Comparison of ENCODE assay signal across 8 cellular contexts in the genomic region with DNA sequence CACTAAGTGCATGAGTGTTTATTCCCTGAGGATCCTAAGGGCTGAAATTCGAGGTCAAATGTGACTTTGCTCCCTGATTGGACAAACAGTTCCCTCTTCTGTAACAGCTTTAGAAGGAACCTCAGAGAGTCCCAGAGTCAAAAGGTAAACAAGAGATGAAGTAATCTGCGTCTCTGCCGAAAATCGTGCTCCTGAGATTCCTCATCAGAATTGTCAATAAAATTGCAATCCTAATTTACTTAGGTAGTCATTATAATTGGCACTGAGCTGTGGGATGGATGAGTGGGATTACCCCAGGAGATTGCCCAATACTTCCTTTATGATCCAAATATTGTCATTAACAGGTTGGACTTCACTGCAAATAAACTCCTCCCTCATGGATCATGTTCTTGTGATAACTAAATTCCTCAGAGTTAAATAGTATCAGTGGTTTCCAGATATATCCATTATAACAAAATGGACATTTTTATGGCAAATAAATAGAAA. TPM values are rescaled to one million over a fixed set of nuclear protein-coding genes. Genes with fewer than 3 reads are reported as not detected.
DNase-seq lines count a peak whose midpoint lies in the region; ATAC-seq and TF ChIP-seq lines count a peak whose summit lies in the region.

No MANE protein-coding gene starts in this region.

- H3K4me3 Mint-ChIP-seq in activated naive CD4-positive, alpha-beta T cell treated with anti-CD3 and anti-CD28 coated beads, Interleukin-2, amount 10 ng/mL, durations not matched to agents 7 days and 5 days, result peak overlapping the region; percentile 89
- peak overlapping the region; percentile 85 for H3K4me3 Mint-ChIP-seq in activated CD8-positive, alpha-beta T cell treated with anti-CD3 and anti-CD28 coated beads, Interleukin-2, amount 10 ng/mL, durations not matched to agents 7 days and 5 days

- H3K4me1 ChIP-seq in tibial nerve, result peaks cover 0 to 43% (median 14%) of the 10 kb centered on the region in 4 donors

- no peaks in the 10 kb centered on the region for H3K9me3 ChIP-seq in tibial nerve

- no peak for TF ChIP-seq EP300 in tibial nerve (IDR thresholded peaks at IDR 0.05)

- H3K4me1 Mint-ChIP-seq in activated naive CD4-positive, alpha-beta T cell treated with anti-CD3 and anti-CD28 coated beads, Interleukin-2, amount 10 ng/mL, durations not matched to agents 7 days and 5 days, result peaks cover 42% of the 10 kb centered on the region
- H3K4me1 Mint-ChIP-seq in activated CD8-positive, alpha-beta T cell treated with anti-CD3 and anti-CD28 coated beads, Interleukin-2, amount 10 ng/mL, durations not matched to agents 7 days and 5 days (ENCODE audit: low read depth), result peaks cover 30% of the 10 kb centered on the region

- H3K27me3 ChIP-seq in kidney epithelial cell (ENCODE audit: control insufficient read depth, insufficient read depth, low read length) (no peaks in the 10 kb centered on the region), tibial nerve (no peaks in the 10 kb centered on the region)

- peaks cover 5% of the 10 kb centered on the region for H3K36me3 Mint-ChIP-seq in activated naive CD4-positive, alpha-beta T cell treated with anti-CD3 and anti-CD28 coated beads, Interleukin-2, amount 10 ng/mL, durations not matched to agents 7 days and 5 days
- H3K36me3 Mint-ChIP-seq in activated CD8-positive, alpha-beta T cell treated with anti-CD3 and anti-CD28 coated beads, Interleukin-2, amount 10 ng/mL, durations not matched to agents 7 days and 5 days (ENCODE audit: low read depth), result peaks cover 3% of the 10 kb centered on the region

- TF ChIP-seq POLR2A in tibial nerve (IDR thresholded peaks at IDR 0.05), result no peak

- H3K27ac Mint-ChIP-seq in activated naive CD4-positive, alpha-beta T cell treated with anti-CD3 and anti-CD28 coated beads, Interleukin-2, amount 10 ng/mL, durations not matched to agents 7 days and 5 days, result no peak overlapping the region
- peak overlapping the region; percentile 97 for H3K27ac Mint-ChIP-seq in activated CD8-positive, alpha-beta T cell treated with anti-CD3 and anti-CD28 coated beads, Interleukin-2, amount 10 ng/mL, durations not matched to agents 7 days and 5 days

- no peaks in the 10 kb centered on the region for H3K9me3 Mint-ChIP-seq in activated naive CD4-positive, alpha-beta T cell treated with anti-CD3 and anti-CD28 coated beads, Interleukin-2, amount 10 ng/mL, durations not matched to agents 7 days and 5 days
- no peaks in the 10 kb centered on the region for H3K9me3 Mint-ChIP-seq in activated CD8-positive, alpha-beta T cell treated with anti-CD3 and anti-CD28 coated beads, Interleukin-2, amount 10 ng/mL, durations not matched to agents 7 days and 5 days (ENCODE audit: insufficient read depth)

- H3K4me3 ChIP-seq in kidney epithelial cell (ENCODE audit: low read depth, low read length), result peak overlapping the region; percentile 79
- peak overlapping the region; percentile 87 to 97 (median 90) for H3K4me3 ChIP-seq in tibial nerve

- WGBS in tibial nerve, 2 donors, result 3 to 13% methylated on average over 4 of the region's 4 CpGs

- H3K36me3 ChIP-seq in kidney epithelial cell (ENCODE audit: control insufficient read depth, insufficient read depth, low read length) (no peaks in the 10 kb centered on the region), tibial nerve (no peaks in the 10 kb centered on the region)

- TF ChIP-seq CTCF in kidney epithelial cell (IDR thresholded peaks at IDR 0.05; ENCODE audit: insufficient read depth, low read length, poor library complexity, severe bottlenecking) (no peak), tibial nerve (IDR thresholded peaks at IDR 0.05) (no peak)

- POLR2A ChIA-PET in activated CD8-positive, alpha-beta T cell treated with anti-CD3 and anti-CD28 coated beads, Interleukin-2, amount 10 ng/mL, durations not matched to agents 7 days and 5 days (lab: Charles Lee), result interaction anchor here (1.1 to 1.4 kb wide), 2 partner anchors 422 to 509 kb away, joined by 3 read pairs; no protein-coding TSS in a partner anchor

- no peak for ATAC-seq in activated CD8-positive, alpha-beta T cell treated with anti-CD3 and anti-CD28 coated beads, Interleukin-2, amount 10 ng/mL, durations not matched to agents 7 days and 5 days
- no peak for ATAC-seq in HG02840 (IDR thresholded peaks at IDR 0.05; ENCODE audit: low FRiP score, unreplicated experiment)

- peak overlapping the region in 3 of 4 donors; percentile 91 to 94 (median 93) for H3K27ac ChIP-seq in tibial nerve

- CTCF ChIA-PET in activated naive CD4-positive, alpha-beta T cell treated with anti-CD3 and anti-CD28 coated beads, Interleukin-2, amount 10 ng/mL, durations not matched to agents 7 days and 5 days (lab: Charles Lee), result no interaction called here
- CTCF ChIA-PET in activated CD8-positive, alpha-beta T cell treated with anti-CD3 and anti-CD28 coated beads, Interleukin-2, amount 10 ng/mL, durations not matched to agents 7 days and 5 days (lab: Charles Lee), result interaction anchor here (1.0 to 3.7 kb wide), 2 partner anchors 397 to 466 kb away, joined by 3 to 16 read pairs; no protein-coding TSS in a partner anchor

- no peak for DNase-seq in activated naive CD4-positive, alpha-beta T cell treated with anti-CD3 and anti-CD28 coated beads, Interleukin-2, amount 10 ng/mL, durations not matched to agents 7 days and 5 days
- DNase-seq in activated naive CD4-positive, alpha-beta T cell treated with anti-CD3 and anti-CD28 coated beads, Interleukin-2, amount 50 U/mL, for 16 hours, result no peak
- DNase-seq in activated CD8-positive, alpha-beta T cell treated with anti-CD3 and anti-CD28 coated beads, Interleukin-2, amount 10 ng/mL, durations not matched to agents 7 days and 5 days, result no peak
- DNase-seq in kidney epithelial cell (ENCODE audit: low read depth) (no peak), tibial nerve (ENCODE audit: low spot score in 2 of 2) (no peak), SK-N-DZ (ENCODE audit: low spot score) (no peak)
- no peak for DNase-seq in NK-92 treated with Interleukin-12 subunit alpha and Interleukin-12 subunit beta, amount 100 ng/mL, for 24 hours (lab: John Stamatoyannopoulos, UW)

- H3K27me3 Mint-ChIP-seq in activated naive CD4-positive, alpha-beta T cell treated with anti-CD3 and anti-CD28 coated beads, Interleukin-2, amount 10 ng/mL, durations not matched to agents 7 days and 5 days, result peaks cover 4% of the 10 kb centered on the region
- no peaks in the 10 kb centered on the region for H3K27me3 Mint-ChIP-seq in activated CD8-positive, alpha-beta T cell treated with anti-CD3 and anti-CD28 coated beads, Interleukin-2, amount 10 ng/mL, durations not matched to agents 7 days and 5 days (ENCODE audit: low read depth)

RNA-seq across cellular contexts. Expression of a gene that starts 0.9 kb away (rescaled TPM):
- total RNA-seq in activated CD8-positive, alpha-beta T cell treated with anti-CD3 and anti-CD28 coated beads, Interleukin-2, amount 10 ng/mL, durations not matched to agents 7 days and 5 days, result 10 to 100 TPM; 76.4 to 81.8 TPM
- total RNA-seq in kidney epithelial cell (48.4 and 54.4 TPM in 2 replicates), tibial nerve (10 to 100 TPM; 45.4 to 58.8 (median 52.1) TPM)
- polyA plus RNA-seq in SK-N-DZ (2014; cell fraction: cytosol; rRNA removed), result 138 and 139 TPM in 2 replicates
- 92.1 and 103 TPM in 2 replicates for polyA plus RNA-seq in SK-N-DZ (2014; cell fraction: nucleus; rRNA removed)

RNA-seq across cellular contexts. Expression of a gene that starts 56.3 kb away (rescaled TPM):
- total RNA-seq in activated CD8-positive, alpha-beta T cell treated with anti-CD3 and anti-CD28 coated beads, Interleukin-2, amount 10 ng/mL, durations not matched to agents 7 days and 5 days, result under 1 TPM; 0.68 to 0.89 TPM
- 0.27 and 0.63 TPM in 2 replicates for total RNA-seq in kidney epithelial cell
- 1 to 10 TPM; 2.2 to 5.9 (median 2.7) TPM for total RNA-seq in tibial nerve
- 0.52 and 0.87 TPM in 2 replicates for polyA plus RNA-seq in SK-N-DZ (2014; cell fraction: cytosol; rRNA removed)
- 2.4 and 3.3 TPM in 2 replicates for polyA plus RNA-seq in SK-N-DZ (2014; cell fraction: nucleus; rRNA removed)
